ENCODE assay signal across 8 cellular contexts in the genomic region with DNA sequence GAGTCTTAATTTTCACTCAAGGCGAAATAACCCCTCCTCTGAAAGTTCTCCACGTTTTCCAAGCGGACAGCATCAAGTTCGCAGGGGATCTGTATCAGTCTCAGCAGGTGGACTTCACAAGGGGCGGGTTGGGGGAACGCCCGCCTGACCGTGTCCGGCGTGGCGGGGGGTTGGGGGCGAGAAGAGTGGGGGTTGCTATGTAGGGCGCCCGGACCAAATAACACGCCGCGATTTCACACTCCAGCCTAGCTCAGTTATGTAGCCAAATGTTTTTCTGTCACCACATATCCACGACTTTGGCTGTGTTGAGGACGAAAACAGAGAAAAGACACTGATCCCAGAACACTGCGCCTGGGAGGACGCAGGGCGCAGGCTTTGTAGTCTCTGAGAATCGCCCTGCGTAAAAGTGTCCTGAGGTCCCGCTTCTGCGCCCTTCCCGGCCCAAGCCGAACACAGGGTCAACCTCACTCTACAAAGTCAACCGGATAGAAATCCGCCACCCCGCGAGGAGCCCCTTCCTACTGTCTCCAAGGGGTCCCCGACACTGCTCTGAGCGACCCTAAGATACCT. TPM values are rescaled to one million over a fixed set of nuclear protein-coding genes. Genes with fewer than 3 reads are reported as not detected.
DNase-seq lines count a peak whose midpoint lies in the region; ATAC-seq and TF ChIP-seq lines count a peak whose summit lies in the region.

No MANE protein-coding gene starts in this region.

- H3K79me2 ChIP-seq in DOHH2 (ENCODE audit: control insufficient read depth, low read length) (peaks cover 65% of the 10 kb centered on the region), fibroblast of lung (ENCODE audit: control insufficient read depth, insufficient read depth, low read length) (no peaks in the 10 kb centered on the region)

- H3K36me3 Mint-ChIP-seq in osteocyte (ENCODE audit: unreplicated experiment): no peaks in the 10 kb centered on the region

- H3K36me3 ChIP-seq in DOHH2 (ENCODE audit: control insufficient read depth, low read length): peaks cover 49% of the 10 kb centered on the region
- no peaks in the 10 kb centered on the region for H3K36me3 ChIP-seq in fibroblast of lung (ENCODE audit: control insufficient read depth, insufficient read depth, low read length)

- H3K27me3 Mint-ChIP-seq in osteocyte (ENCODE audit: unreplicated experiment): peaks cover 14% of the 10 kb centered on the region

- H3K9me3 ChIP-seq in DOHH2 (ENCODE audit: control insufficient read depth, insufficient read depth, low read length) (no peaks in the 10 kb centered on the region), fibroblast of lung (ENCODE audit: control insufficient read depth, insufficient read depth, low read depth, low read length) (no peaks in the 10 kb centered on the region)

- no peaks in the 10 kb centered on the region for H4K20me1 ChIP-seq in DOHH2 (ENCODE audit: control insufficient read depth, insufficient read depth, low read depth, low read length)
- H4K20me1 ChIP-seq in fibroblast of lung (ENCODE audit: control insufficient read depth, extremely low read depth, insufficient read depth, low read length): no peaks in the 10 kb centered on the region

- peaks cover 21% of the 10 kb centered on the region for H3K4me1 Mint-ChIP-seq in osteocyte (ENCODE audit: unreplicated experiment)

- H3K4me1 ChIP-seq in DOHH2 (ENCODE audit: control insufficient read depth, low read length) (peaks cover 75% of the 10 kb centered on the region), fibroblast of lung (ENCODE audit: control insufficient read depth, extremely low read depth, insufficient read depth, low read length) (peaks cover 2% of the 10 kb centered on the region)

- H3K4me3 Mint-ChIP-seq in osteocyte (ENCODE audit: unreplicated experiment): peak overlapping the region; percentile 78

- ATAC-seq in GM18858 (IDR thresholded peaks at IDR 0.05; ENCODE audit: unreplicated experiment): no peak

- H2AFZ ChIP-seq in fibroblast of lung (ENCODE audit: low read length): no peak overlapping the region

- H3K9ac ChIP-seq in fibroblast of lung (ENCODE audit: insufficient read depth, low read length): no peak overlapping the region

- H3K4me2 ChIP-seq in DOHH2 (ENCODE audit: low read length): peak overlapping the region; percentile 82
- peak overlapping the region; percentile 2 for H3K4me2 ChIP-seq in fibroblast of lung (ENCODE audit: extremely low read depth, insufficient read depth, low read length)

- no peaks in the 10 kb centered on the region for H3K9me2 ChIP-seq in DOHH2 (replicated peaks; ENCODE audit: control insufficient read depth, low read length)

- peak overlapping the region; percentile 95 for H3K27ac ChIP-seq in DOHH2 (ENCODE audit: low read depth, low read length)
- no peak overlapping the region for H3K27ac ChIP-seq in fibroblast of lung (ENCODE audit: insufficient read depth, low read length)

- TF ChIP-seq CTCF in DOHH2 (IDR thresholded peaks at IDR 0.05; ENCODE audit: low read depth, low read length, poor library complexity, severe bottlenecking) (no peak), fibroblast of lung (conservative IDR thresholded peaks at IDR 0.05 in 1 of 2, IDR thresholded peaks at IDR 0.05 in 1 of 2; ENCODE audit: low read depth in 1 of 2, low read length in 2 of 2) (no peak), osteocyte (IDR thresholded peaks at IDR 0.05) (no peak)

- DNase-seq in RPMI8226 (peak; percentile 10), fibroblast of lung (ENCODE audit: low read depth in 2 of 2) (peak in 1 of 2 donors; percentile 24), osteocyte (ENCODE audit: extremely low spot score, unreplicated experiment) (no peak), retina (no peak), NCI-H2227 (lab: John Stamatoyannopoulos, UW; ENCODE audit: unreplicated experiment) (no peak), HuH-7.5 (ENCODE audit: low spot score) (no peak)

- H3K27me3 ChIP-seq in DOHH2 (ENCODE audit: control insufficient read depth, low read length): peaks cover 6% of the 10 kb centered on the region
- peaks cover 30% of the 10 kb centered on the region for H3K27me3 ChIP-seq in fibroblast of lung (ENCODE audit: control insufficient read depth, insufficient read depth, low read length)

- no peak overlapping the region for H3K27ac Mint-ChIP-seq in osteocyte (ENCODE audit: unreplicated experiment)

- H3F3A ChIP-seq in DOHH2 (ENCODE audit: control insufficient read depth, insufficient read depth): peaks cover 44% of the 10 kb centered on the region

- no peaks in the 10 kb centered on the region for H3K9me3 Mint-ChIP-seq in osteocyte (ENCODE audit: unreplicated experiment)

- peak overlapping the region; percentile 94 for H3K4me3 ChIP-seq in DOHH2 (ENCODE audit: low read length)
- peak overlapping the region in 2 of 4 experiments; percentile 30 to 52 for H3K4me3 ChIP-seq in fibroblast of lung (replicated peaks in 1 of 4; ENCODE audit: control extremely low read depth in 1 of 4, insufficient read depth in 1 of 4, low read depth in 3 of 4, low read length in 4 of 4)

RNA-seq across cellular contexts. Expression of gene RUBCNL, which starts 0.5 kb away (rescaled TPM):
- total RNA-seq in fibroblast of lung: 3.6 and 4.1 TPM in 2 replicates
- 0.70 and 0.71 TPM in 2 replicates for polyA plus RNA-seq in fibroblast of lung
- 0.51 and 0.71 TPM in 2 replicates for polyA plus RNA-seq in fibroblast of lung (2012)
- polyA minus RNA-seq in fibroblast of lung (ENCODE audit: low replicate concordance): 1.2 TPM in 1 of 2 replicates, not detected in the other
- 0.78 and 0.97 TPM in 2 replicates for total RNA-seq in osteocyte
